In the genomic region with DNA sequence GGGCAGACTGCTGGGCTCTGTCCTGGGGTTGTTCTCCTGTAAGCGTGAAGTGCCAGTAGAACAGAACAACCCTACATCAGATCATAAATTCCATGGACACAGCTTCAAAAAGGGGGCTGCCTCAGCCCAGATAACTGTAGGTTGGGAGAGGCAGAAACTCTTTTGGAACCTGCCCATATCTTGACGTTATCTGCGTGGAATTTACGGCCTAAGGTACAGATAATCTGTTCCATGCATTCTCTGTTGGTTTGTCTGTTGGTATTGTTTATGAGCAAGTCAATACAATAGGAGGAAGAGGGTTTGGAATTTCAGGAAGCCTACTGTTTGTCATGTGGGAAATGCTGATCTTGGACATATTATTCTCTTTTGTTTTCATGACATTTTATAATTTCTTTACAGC, we compare ENCODE assay signal across 17 cellular contexts. TPM values are rescaled to one million over a fixed set of nuclear protein-coding genes. Genes with fewer than 3 reads are reported as not detected.
DNase-seq lines count a peak whose midpoint lies in the region; ATAC-seq and TF ChIP-seq lines count a peak whose summit lies in the region.
"Had no signal": no experiment of that assay in that cellular context is flagged by ENCODE, and none has a peak within 500 bp of the region (broad histone marks: within the 10 kb centered on the region; RNA-seq: fewer than 3 reads in every experiment).

No MANE protein-coding gene starts in this region.

- no peak overlapping the region for H2AK5ac ChIP-seq in IMR-90 (ENCODE audit: low read depth, low read length)

- WGBS in IMR-90 (ENCODE audit: extremely low coverage in 2 of 2, insufficient read length in 1 of 2), 2 experiments, result 96% methylated on average over 3 of the region's 4 CpGs; no CpG with 5 or more reads in 1 of the 2 experiments
- 62 to 77% (median 72%) methylated on average over 4 of the region's 4 CpGs for WGBS in psoas muscle, 3 donors

- no peak overlapping the region for H3K4me2 ChIP-seq in IMR-90 (ENCODE audit: low read depth, low read length)

- no peak for TF ChIP-seq POLR2A in IMR-90 (IDR thresholded peaks at IDR 0.05; ENCODE audit: low read depth, low read length)

- H3K56ac ChIP-seq in IMR-90 (ENCODE audit: extremely low read depth, insufficient read depth, low read length), result no peak overlapping the region

- H3K27ac ChIP-seq in IMR-90 (ENCODE audit: insufficient read depth, low read length) (no peak overlapping the region), psoas muscle (peak overlapping the region; percentile 46)

- H3K9ac ChIP-seq in IMR-90 (ENCODE audit: low read depth, low read length), result no peak overlapping the region

- H3K27me3 ChIP-seq in IMR-90 (ENCODE audit: control insufficient read depth, insufficient read depth, low read length) (no peaks in the 10 kb centered on the region), psoas muscle (ENCODE audit: insufficient read depth in 3 of 3, low read length in 2 of 3) (no peaks in the 10 kb centered on the region)
- H3K27me3 ChIP-seq: BE2C had no signal

- no peak overlapping the region for H3K23ac ChIP-seq in IMR-90 (ENCODE audit: low read depth, low read length)

- H2BK5ac ChIP-seq in IMR-90 (ENCODE audit: low read depth, low read length, poor library complexity, severe bottlenecking), result no peak overlapping the region

- H3K27me3 Mint-ChIP-seq in CD14-positive monocyte (ENCODE audit: low read depth in 3 of 3), result no peaks in the 10 kb centered on the region
- no peaks in the 10 kb centered on the region for H3K27me3 Mint-ChIP-seq in activated CD4-positive, alpha-beta T cell treated with anti-CD3 and anti-CD28 coated beads, Interleukin-2, amount 10 ng/mL, durations not matched to agents 24 days and 14 days

- CTCF ChIA-PET in IMR-90 (lab: Yijun Ruan, JAX), result no interaction called here

- H3K4me3 ChIP-seq in IMR-90 (ENCODE audit: insufficient read depth, low read depth, low read length) (no peak overlapping the region), psoas muscle (no peak overlapping the region)

- in situ Hi-C loops in IMR-90 (cut with MboI; ENCODE audit: low sequenced_read_pairs), result no loop called here

- H3K36me3 Mint-ChIP-seq in CD14-positive monocyte, result peaks cover 89 to 97% of the 10 kb centered on the region in 2 donors
- H3K36me3 Mint-ChIP-seq in activated CD4-positive, alpha-beta T cell treated with anti-CD3 and anti-CD28 coated beads, Interleukin-2, amount 10 ng/mL, durations not matched to agents 24 days and 14 days (ENCODE audit: low read depth), result peaks cover 74% of the 10 kb centered on the region

- H3K9me3 ChIP-seq in IMR-90 (ENCODE audit: control insufficient read depth, insufficient read depth, low read length) (no peaks in the 10 kb centered on the region), psoas muscle (no peaks in the 10 kb centered on the region)
- H3K9me3 ChIP-seq: BE2C had no signal

- no peak for DNase-seq in CD14-positive monocyte (ENCODE audit: low spot score)
- DNase-seq in IMR-90, result no peak
- DNase-seq in glomerular endothelial cell (ENCODE audit: extremely low read depth, low read depth, low spot score), result peak; percentile 89
- DNase-seq in psoas muscle, result no peak
- DNase-seq in activated CD4-positive, alpha-beta T cell treated with anti-CD3 and anti-CD28 coated beads, Interleukin-2, amount 10 ng/mL, durations not matched to agents 24 days and 14 days, result no peak
- DNase-seq in NCI-H1694 treated with DMSO at 0.1 percent for 48 hours (lab: John Stamatoyannopoulos, UW), result no peak
- DNase-seq in H4 (ENCODE audit: low spot score), result no peak
- DNase-seq: BE2C; CD8-positive, alpha-beta T cell; H7; Karpas-422; MM.1S; NCI-H1105; NCI-H187 treated with DMSO at 0.1 percent for 48 hours; NCI-H446; SHP77 treated with DMSO at 0.1 percent for 48 hours had no signal

- H4K5ac ChIP-seq in IMR-90 (ENCODE audit: low read depth, low read length), result peak overlapping the region; percentile 10; the same call in 1 of the 2 replicates

- H3K9me3 Mint-ChIP-seq in CD14-positive monocyte, result peaks cover 0 to 3% (median 0%) of the 10 kb centered on the region in 7 donors
- no peaks in the 10 kb centered on the region for H3K9me3 Mint-ChIP-seq in activated CD4-positive, alpha-beta T cell treated with anti-CD3 and anti-CD28 coated beads, Interleukin-2, amount 10 ng/mL, durations not matched to agents 24 days and 14 days
- H3K9me3 Mint-ChIP-seq: CD8-positive, alpha-beta T cell had no signal

- H3K4me3 Mint-ChIP-seq in CD14-positive monocyte, result no peak overlapping the region
- no peak overlapping the region for H3K4me3 Mint-ChIP-seq in activated CD4-positive, alpha-beta T cell treated with anti-CD3 and anti-CD28 coated beads, Interleukin-2, amount 10 ng/mL, durations not matched to agents 24 days and 14 days
- H3K4me3 Mint-ChIP-seq: CD8-positive, alpha-beta T cell had no signal

- peaks cover 2% of the 10 kb centered on the region for H3K4me1 Mint-ChIP-seq in CD14-positive monocyte
- H3K4me1 Mint-ChIP-seq in activated CD4-positive, alpha-beta T cell treated with anti-CD3 and anti-CD28 coated beads, Interleukin-2, amount 10 ng/mL, durations not matched to agents 24 days and 14 days, result peaks cover 29% of the 10 kb centered on the region

- no peak overlapping the region for H2BK20ac ChIP-seq in IMR-90 (ENCODE audit: low read depth, low read length)

- dilution Hi-C loops in IMR-90 (cut with HindIII; ENCODE audit: low sequenced_read_pairs, unreplicated experiment), result no loop called here

- no peak for TF ChIP-seq CTCF in CD14-positive monocyte (IDR thresholded peaks at IDR 0.05)
- TF ChIP-seq CTCF in IMR-90 (conservative IDR thresholded peaks at IDR 0.05; ENCODE audit: low read depth, low read length), result no peak
- TF ChIP-seq CTCF in psoas muscle (IDR thresholded peaks at IDR 0.05), result no peak

- peaks cover 25% of the 10 kb centered on the region for H3K4me1 ChIP-seq in IMR-90 (ENCODE audit: control insufficient read depth, insufficient read depth, low read length)
- H3K4me1 ChIP-seq in psoas muscle, result peaks cover 10% of the 10 kb centered on the region

- intact Hi-C loops in CD14-positive monocyte (cut with micrococcal nuclease) (no loop called here), IMR-90 (cut with micrococcal nuclease) (loop anchor here (5.0 kb wide), 1 partner anchor 53 kb away; the partner anchor contains the start of gene SLC25A29), psoas muscle (cut with DNase I) (no loop called here)
- intact Hi-C loops in activated CD4-positive, alpha-beta T cell treated with anti-CD3 and anti-CD28 coated beads, Interleukin-2, amount 10 ng/mL, durations not matched to agents 24 days and 14 days (cut with micrococcal nuclease), result no loop called here

- no peak overlapping the region for H3K14ac ChIP-seq in IMR-90 (replicated peaks; ENCODE audit: low read depth, low read length)

- H2AK9ac ChIP-seq in IMR-90 (replicated peaks; ENCODE audit: low read depth, low read length, poor library complexity), result no peak overlapping the region

- H3K36me3 ChIP-seq in IMR-90 (ENCODE audit: control insufficient read depth, insufficient read depth, low read length) (peaks cover 41% of the 10 kb centered on the region), psoas muscle (ENCODE audit: insufficient read depth in 1 of 2, low read depth in 1 of 2) (peaks cover 9 to 79% of the 10 kb centered on the region in 2 donors)

- H3K18ac ChIP-seq in IMR-90 (ENCODE audit: low read depth, low read length), result no peak overlapping the region

- H2AFZ ChIP-seq in IMR-90 (replicated peaks; ENCODE audit: low read length, poor library complexity), result no peak overlapping the region

- TF ChIP-seq RAD21 in IMR-90 (IDR thresholded peaks at IDR 0.05; ENCODE audit: low read length), result no peak

- peaks cover 9% of the 10 kb centered on the region; the same call in 1 of the 2 replicates for H4K20me1 ChIP-seq in IMR-90 (ENCODE audit: insufficient read depth, low read length)

- BruUV-seq in IMR-90 (replicated peaks; lab: Mats Ljungman, UMichigan), result no TSS peak

- POLR2A ChIA-PET in IMR-90 (lab: Charles Lee; ENCODE audit: unreplicated experiment), result no interaction called here

- peaks cover 10 to 56% of the 10 kb centered on the region in 2 experiments for H3K79me1 ChIP-seq in IMR-90 (ENCODE audit: low read depth in 1 of 2, low read length in 2 of 2)

- H3K4ac ChIP-seq in IMR-90 (ENCODE audit: low read depth, low read length), result no peak overlapping the region

- no peak for ATAC-seq in IMR-90 (ENCODE audit: low read depth)
- no peak for ATAC-seq in psoas muscle
- ATAC-seq: CD8-positive, alpha-beta T cell; Panc1 had no signal

- H2BK15ac ChIP-seq in IMR-90 (ENCODE audit: low read depth, low read length), result no peak overlapping the region

- H3K9me1 ChIP-seq in IMR-90 (ENCODE audit: insufficient read depth, low read length), result peaks cover 18% of the 10 kb centered on the region

- no peak overlapping the region for H2BK120ac ChIP-seq in IMR-90 (ENCODE audit: low read depth, low read length)

- no peak overlapping the region for H4K91ac ChIP-seq in IMR-90 (ENCODE audit: insufficient read depth, low read depth, low read length)

- peak overlapping the region in 4 of 7 donors; percentile 5 to 37 (median 26) for H3K27ac Mint-ChIP-seq in CD14-positive monocyte
- no peak overlapping the region for H3K27ac Mint-ChIP-seq in activated CD4-positive, alpha-beta T cell treated with anti-CD3 and anti-CD28 coated beads, Interleukin-2, amount 10 ng/mL, durations not matched to agents 24 days and 14 days
- H3K27ac Mint-ChIP-seq: CD8-positive, alpha-beta T cell had no signal

- no peak overlapping the region for H4K8ac ChIP-seq in IMR-90 (ENCODE audit: low read depth in 2 of 2, low read length in 2 of 2)

RNA-seq across cellular contexts. Expression of gene WDR25, which starts 16.4 kb away (rescaled TPM):
- polyA plus RNA-seq in CD14-positive monocyte (10 to 100 TPM; 10.2 to 12.8 TPM), IMR-90 (2012; rRNA removed) (16.6 and 16.9 TPM in 2 replicates), psoas muscle (10 to 100 TPM in 1 of 3 donors, 1 to 10 TPM in 2; 6.7 to 11.7 (median 9.3) TPM)
- total RNA-seq in IMR-90 (2012; rRNA removed) (22.5 and 25.8 TPM in 2 replicates), glomerular endothelial cell (15.5 and 22.2 TPM in 2 replicates), psoas muscle (1 to 10 TPM; 6.0 to 9.3 (median 7.3) TPM)
- 14.0 and 18.1 TPM in 2 replicates for polyA plus RNA-seq in IMR-90 (2012; cell fraction: cytosol; rRNA removed)
- polyA plus RNA-seq in IMR-90 (2012; cell fraction: nucleus; rRNA removed; ENCODE audit: low replicate concordance), result 9.9 and 11.9 TPM in 2 replicates
- 7.2 and 7.3 TPM in 2 replicates for total RNA-seq in activated CD4-positive, alpha-beta T cell treated with anti-CD3 and anti-CD28 coated beads, Interleukin-2, amount 10 ng/mL, durations not matched to agents 24 days and 14 days
- total RNA-seq in H4 (2014; rRNA removed; shearing (Covaris generic)), result 23.7 and 23.8 TPM in 2 replicates

RNA-seq across cellular contexts. Expression of gene SLC25A47, which starts 36.7 kb away (rescaled TPM):
- polyA plus RNA-seq in CD14-positive monocyte (not detected), IMR-90 (2012; rRNA removed) (not detected in 2 replicates), psoas muscle (under 1 TPM in 1 of 3 donors, not detected in 2; 0.03 TPM)
- total RNA-seq in IMR-90 (2012; rRNA removed) (not detected in 2 replicates), glomerular endothelial cell (0.05 TPM in 1 of 2 replicates, not detected in the other), psoas muscle (under 1 TPM in 1 of 4 donors, not detected in 3; 0.12 TPM)
- 0.02 TPM in 1 of 2 replicates, not detected in the other for polyA plus RNA-seq in IMR-90 (2012; cell fraction: cytosol; rRNA removed)
- 0.10 TPM in 1 of 2 replicates, not detected in the other for polyA plus RNA-seq in IMR-90 (2012; cell fraction: nucleus; rRNA removed; ENCODE audit: low replicate concordance)
- total RNA-seq in activated CD4-positive, alpha-beta T cell treated with anti-CD3 and anti-CD28 coated beads, Interleukin-2, amount 10 ng/mL, durations not matched to agents 24 days and 14 days, result not detected in 2 replicates
- total RNA-seq in H4 (2014; rRNA removed; shearing (Covaris generic)), result not detected in 2 replicates
- total RNA-seq: CD8-positive, alpha-beta T cell had no signal

RNA-seq across cellular contexts. Expression of gene SLC25A29, which starts 53.6 kb away (rescaled TPM):
- polyA plus RNA-seq in CD14-positive monocyte (10 to 100 TPM; 16.9 to 33.3 TPM), IMR-90 (2012; rRNA removed) (37.7 and 42.6 TPM in 2 replicates), psoas muscle (1 to 10 TPM; 4.5 to 7.2 (median 6.7) TPM)
- total RNA-seq in IMR-90 (2012; rRNA removed) (6.5 and 6.9 TPM in 2 replicates), glomerular endothelial cell (119 and 175 TPM in 2 replicates), psoas muscle (10 to 100 TPM in 1 of 4 donors, 1 to 10 TPM in 3; 5.0 to 14.8 (median 7.5) TPM)
- 17.9 and 46.0 TPM in 2 replicates for polyA plus RNA-seq in IMR-90 (2012; cell fraction: cytosol; rRNA removed)
- polyA plus RNA-seq in IMR-90 (2012; cell fraction: nucleus; rRNA removed; ENCODE audit: low replicate concordance), result 218 and 643 TPM in 2 replicates
- 16.4 and 17.0 TPM in 2 replicates for total RNA-seq in activated CD4-positive, alpha-beta T cell treated with anti-CD3 and anti-CD28 coated beads, Interleukin-2, amount 10 ng/mL, durations not matched to agents 24 days and 14 days
- 11.2 and 23.5 TPM in 2 replicates for total RNA-seq in H4 (2014; rRNA removed; shearing (Covaris generic))
